Comparison of ENCODE assay signal across 17 cellular contexts in genomic region chr19:13299838-13300237, GRCh38.
"Had no signal": no experiment of that assay in that cellular context is flagged by ENCODE, and none has a peak within 500 bp of the region (broad histone marks: within the 10 kb centered on the region; RNA-seq: fewer than 3 reads in every experiment).

No MANE protein-coding gene starts in this region.

- H3K4me1 Mint-ChIP-seq: activated CD4-positive, alpha-beta T cell treated with anti-CD3 and anti-CD28 coated beads, Interleukin-2, amount 10 ng/mL, durations not matched to agents 24 days and 14 days had no signal

- ATAC-seq: mucosa of descending colon; naive thymus-derived CD8-positive, alpha-beta T cell; sciatic nerve had no signal

- H3K27ac Mint-ChIP-seq: activated B cell treated with CpG ODN at 0.5 μM for 24 hours; activated CD4-positive, alpha-beta T cell treated with anti-CD3 and anti-CD28 coated beads, Interleukin-2, amount 10 ng/mL, durations not matched to agents 24 days and 14 days; activated naive CD4-positive, alpha-beta T cell treated with anti-CD3 and anti-CD28 coated beads, Interleukin-2, amount 50 U/mL, for 24 hours; T-helper 1 cell treated with Interleukin-12 subunit alpha and Interleukin-12 subunit beta and Interleukin-4 antibody, amounts not matched to agents 30 μg/mL and 1 μg/mL, for 36 hours had no signal

- H3K9me3 Mint-ChIP-seq: activated B cell treated with CpG ODN at 0.5 μM for 24 hours; activated CD4-positive, alpha-beta T cell treated with anti-CD3 and anti-CD28 coated beads, Interleukin-2, amount 10 ng/mL, durations not matched to agents 24 days and 14 days; activated naive CD4-positive, alpha-beta T cell treated with anti-CD3 and anti-CD28 coated beads, Interleukin-2, amount 50 U/mL, for 24 hours; T-helper 1 cell treated with Interleukin-12 subunit alpha and Interleukin-12 subunit beta and Interleukin-4 antibody, amounts not matched to agents 30 μg/mL and 1 μg/mL, for 36 hours had no signal

- DNase-seq: activated B cell treated with CpG ODN at 0.5 μM for 24 hours; activated CD4-positive, alpha-beta T cell treated with anti-CD3 and anti-CD28 coated beads, Interleukin-2, amount 10 ng/mL, durations not matched to agents 24 days and 14 days; activated CD8-positive, alpha-beta memory T cell treated with anti-CD3 and anti-CD28 coated beads for 24 hours; activated effector memory CD4-positive, alpha-beta T cell treated with Interleukin-2 at 50 U/mL for 16 hours; brain microvascular endothelial cell; esophagus squamous epithelium; foreskin fibroblast; mucosa of descending colon; naive thymus-derived CD8-positive, alpha-beta T cell; spleen; stimulated activated CD4-positive, alpha-beta T cell treated with anti-CD3 and anti-CD28 coated beads, Interleukin-2, amount 100 ng/mL, for 24 hours; stimulated activated naive CD4-positive, alpha-beta T cell; transverse colon had no signal

- H3K9me3 ChIP-seq: esophagus squamous epithelium, mucosa of descending colon, prostate gland, spleen, transverse colon had no signal

- H3K27me3 ChIP-seq: brain microvascular endothelial cell had no signal

- H3K4me3 ChIP-seq: esophagus squamous epithelium, mucosa of descending colon, prostate gland, spleen, transverse colon had no signal

- H3K4me1 ChIP-seq: prostate gland, transverse colon had no signal

- H3K36me3 ChIP-seq: brain microvascular endothelial cell, esophagus squamous epithelium, prostate gland, spleen, transverse colon had no signal

- H3K27ac ChIP-seq: brain microvascular endothelial cell, esophagus squamous epithelium, prostate gland, spleen, transverse colon had no signal

- H3K4me3 Mint-ChIP-seq: activated CD4-positive, alpha-beta T cell treated with anti-CD3 and anti-CD28 coated beads, Interleukin-2, amount 10 ng/mL, durations not matched to agents 24 days and 14 days; activated naive CD4-positive, alpha-beta T cell treated with anti-CD3 and anti-CD28 coated beads, Interleukin-2, amount 50 U/mL, for 24 hours; T-helper 1 cell treated with Interleukin-12 subunit alpha and Interleukin-12 subunit beta and Interleukin-4 antibody, amounts not matched to agents 30 μg/mL and 1 μg/mL, for 36 hours had no signal
